ENCODE assay signal across 1 cellular context in genomic region chr1:161502641-161503393, GRCh38.
TF ChIP-seq lines count a peak whose summit lies in the region.

No MANE protein-coding gene starts in this region.

TF ChIP-seq in K562, 482 proteins besides CTCF, POLR2A, EP300 and RAD21 (continued from another document and continues in another):
- TF ChIP-seq, protein P1, sequence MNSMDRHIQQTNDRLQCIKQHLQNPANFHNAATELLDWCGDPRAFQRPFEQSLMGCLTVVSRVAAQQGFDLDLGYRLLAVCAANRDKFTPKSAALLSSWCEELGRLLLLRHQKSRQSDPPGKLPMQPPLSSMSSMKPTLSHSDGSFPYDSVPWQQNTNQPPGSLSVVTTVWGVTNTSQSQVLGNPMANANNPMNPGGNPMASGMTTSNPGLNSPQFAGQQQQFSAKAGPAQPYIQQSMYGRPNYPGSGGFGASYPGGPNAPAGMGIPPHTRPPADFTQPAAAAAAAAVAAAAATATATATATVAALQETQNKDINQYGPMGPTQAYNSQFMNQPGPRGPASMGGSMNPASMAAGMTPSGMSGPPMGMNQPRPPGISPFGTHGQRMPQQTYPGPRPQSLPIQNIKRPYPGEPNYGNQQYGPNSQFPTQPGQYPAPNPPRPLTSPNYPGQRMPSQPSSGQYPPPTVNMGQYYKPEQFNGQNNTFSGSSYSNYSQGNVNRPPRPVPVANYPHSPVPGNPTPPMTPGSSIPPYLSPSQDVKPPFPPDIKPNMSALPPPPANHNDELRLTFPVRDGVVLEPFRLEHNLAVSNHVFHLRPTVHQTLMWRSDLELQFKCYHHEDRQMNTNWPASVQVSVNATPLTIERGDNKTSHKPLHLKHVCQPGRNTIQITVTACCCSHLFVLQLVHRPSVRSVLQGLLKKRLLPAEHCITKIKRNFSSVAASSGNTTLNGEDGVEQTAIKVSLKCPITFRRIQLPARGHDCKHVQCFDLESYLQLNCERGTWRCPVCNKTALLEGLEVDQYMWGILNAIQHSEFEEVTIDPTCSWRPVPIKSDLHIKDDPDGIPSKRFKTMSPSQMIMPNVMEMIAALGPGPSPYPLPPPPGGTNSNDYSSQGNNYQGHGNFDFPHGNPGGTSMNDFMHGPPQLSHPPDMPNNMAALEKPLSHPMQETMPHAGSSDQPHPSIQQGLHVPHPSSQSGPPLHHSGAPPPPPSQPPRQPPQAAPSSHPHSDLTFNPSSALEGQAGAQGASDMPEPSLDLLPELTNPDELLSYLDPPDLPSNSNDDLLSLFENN (IDR thresholded peaks at IDR 0.05; ENCODE audit: low read depth in 2 of 2, low read length in 2 of 2): no peak
- no peak for TF ChIP-seq ZNF583 (CRISPR knock-in tag; IDR thresholded peaks at IDR 0.05)
- no peak for TF ChIP-seq MBD2 (IDR thresholded peaks at IDR 0.05; ENCODE audit: borderline replicate concordance, low read depth)
- TF ChIP-seq ZSCAN29 (IDR thresholded peaks at IDR 0.05): no peak
- peak; percentile 7; the same call in 1 of the 2 replicates for TF ChIP-seq BHLHE40 (IDR thresholded peaks at IDR 0.05; ENCODE audit: low read length)
- no peak for TF ChIP-seq NFIX (CRISPR knock-in tag; IDR thresholded peaks at IDR 0.05; ENCODE audit: low read depth)
- TF ChIP-seq TARDBP (IDR thresholded peaks at IDR 0.05): no peak
- no peak for TF ChIP-seq CCAR2 (IDR thresholded peaks at IDR 0.05; ENCODE audit: low read depth, low read length)
- TF ChIP-seq, protein P2, sequence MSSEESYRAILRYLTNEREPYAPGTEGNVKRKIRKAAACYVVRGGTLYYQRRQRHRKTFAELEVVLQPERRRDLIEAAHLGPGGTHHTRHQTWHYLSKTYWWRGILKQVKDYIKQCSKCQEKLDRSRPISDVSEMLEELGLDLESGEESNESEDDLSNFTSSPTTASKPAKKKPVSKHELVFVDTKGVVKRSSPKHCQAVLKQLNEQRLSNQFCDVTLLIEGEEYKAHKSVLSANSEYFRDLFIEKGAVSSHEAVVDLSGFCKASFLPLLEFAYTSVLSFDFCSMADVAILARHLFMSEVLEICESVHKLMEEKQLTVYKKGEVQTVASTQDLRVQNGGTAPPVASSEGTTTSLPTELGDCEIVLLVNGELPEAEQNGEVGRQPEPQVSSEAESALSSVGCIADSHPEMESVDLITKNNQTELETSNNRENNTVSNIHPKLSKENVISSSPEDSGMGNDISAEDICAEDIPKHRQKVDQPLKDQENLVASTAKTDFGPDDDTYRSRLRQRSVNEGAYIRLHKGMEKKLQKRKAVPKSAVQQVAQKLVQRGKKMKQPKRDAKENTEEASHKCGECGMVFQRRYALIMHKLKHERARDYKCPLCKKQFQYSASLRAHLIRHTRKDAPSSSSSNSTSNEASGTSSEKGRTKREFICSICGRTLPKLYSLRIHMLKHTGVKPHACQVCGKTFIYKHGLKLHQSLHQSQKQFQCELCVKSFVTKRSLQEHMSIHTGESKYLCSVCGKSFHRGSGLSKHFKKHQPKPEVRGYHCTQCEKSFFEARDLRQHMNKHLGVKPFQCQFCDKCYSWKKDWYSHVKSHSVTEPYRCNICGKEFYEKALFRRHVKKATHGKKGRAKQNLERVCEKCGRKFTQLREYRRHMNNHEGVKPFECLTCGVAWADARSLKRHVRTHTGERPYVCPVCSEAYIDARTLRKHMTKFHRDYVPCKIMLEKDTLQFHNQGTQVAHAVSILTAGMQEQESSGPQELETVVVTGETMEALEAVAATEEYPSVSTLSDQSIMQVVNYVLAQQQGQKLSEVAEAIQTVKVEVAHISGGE (CRISPR knock-in tag; IDR thresholded peaks at IDR 0.05): no peak
- no peak for TF ChIP-seq DNMT1 (IDR thresholded peaks at IDR 0.05)
- TF ChIP-seq RHOXF2B (CRISPR knock-in tag; conservative IDR thresholded peaks at IDR 0.05): no peak
- TF ChIP-seq ZNF518B (CRISPR knock-in tag; IDR thresholded peaks at IDR 0.05): no peak
- no peak for TF ChIP-seq E2F3 (CRISPR knock-in tag; IDR thresholded peaks at IDR 0.05)
- TF ChIP-seq, protein P3, sequence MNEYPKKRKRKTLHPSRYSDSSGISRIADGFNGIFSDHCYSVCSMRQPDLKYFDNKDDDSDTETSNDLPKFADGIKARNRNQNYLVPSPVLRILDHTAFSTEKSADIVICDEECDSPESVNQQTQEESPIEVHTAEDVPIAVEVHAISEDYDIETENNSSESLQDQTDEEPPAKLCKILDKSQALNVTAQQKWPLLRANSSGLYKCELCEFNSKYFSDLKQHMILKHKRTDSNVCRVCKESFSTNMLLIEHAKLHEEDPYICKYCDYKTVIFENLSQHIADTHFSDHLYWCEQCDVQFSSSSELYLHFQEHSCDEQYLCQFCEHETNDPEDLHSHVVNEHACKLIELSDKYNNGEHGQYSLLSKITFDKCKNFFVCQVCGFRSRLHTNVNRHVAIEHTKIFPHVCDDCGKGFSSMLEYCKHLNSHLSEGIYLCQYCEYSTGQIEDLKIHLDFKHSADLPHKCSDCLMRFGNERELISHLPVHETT (CRISPR knock-in tag; conservative IDR thresholded peaks at IDR 0.05 in 1 of 2, IDR thresholded peaks at IDR 0.05 in 1 of 2): no peak
- TF ChIP-seq POLR2G (IDR thresholded peaks at IDR 0.05; ENCODE audit: low read depth, low read length): no peak
- TF ChIP-seq NFYB (IDR thresholded peaks at IDR 0.05; ENCODE audit: extremely low read depth, insufficient read length): no peak
- no peak for TF ChIP-seq SPI1 (IDR thresholded peaks at IDR 0.05; ENCODE audit: borderline replicate concordance, low read depth, low read length)
- TF ChIP-seq ARID2 (IDR thresholded peaks at IDR 0.05): no peak
- peak; percentile 41; the same call in 1 of the 2 replicates for TF ChIP-seq MEF2A (IDR thresholded peaks at IDR 0.05; ENCODE audit: control insufficient read depth, low read depth, low read length)
- no peak for TF ChIP-seq ZFP1 (CRISPR knock-in tag; IDR thresholded peaks at IDR 0.05)
- no peak for TF ChIP-seq KLF13 (tag; IDR thresholded peaks at IDR 0.05; ENCODE audit: borderline replicate concordance, low read depth)
- TF ChIP-seq ETV6 (IDR thresholded peaks at IDR 0.05; ENCODE audit: borderline replicate concordance in 1 of 2, low read depth in 2 of 2, low read length in 1 of 2): no peak
- TF ChIP-seq ETV6 (CRISPR knock-in tag; IDR thresholded peaks at IDR 0.05; ENCODE audit: borderline replicate concordance): no peak
- no peak for TF ChIP-seq SMAD3 (CRISPR knock-in tag; conservative IDR thresholded peaks at IDR 0.05)
- TF ChIP-seq SMAD2 (IDR thresholded peaks at IDR 0.05; ENCODE audit: low read depth, low read length): no peak
- TF ChIP-seq FOS (IDR thresholded peaks at IDR 0.05; ENCODE audit: extremely low read depth, insufficient read length): peak; percentile 35
- TF ChIP-seq MTA2 (IDR thresholded peaks at IDR 0.05; ENCODE audit: low read depth): peak; percentile 60
- TF ChIP-seq HES1 (IDR thresholded peaks at IDR 0.05; ENCODE audit: low read depth): peak; percentile 45; the same call in 1 of the 2 replicates
- TF ChIP-seq TRIM25 (IDR thresholded peaks at IDR 0.05; ENCODE audit: borderline replicate concordance): no peak
- TF ChIP-seq NR2C1 (IDR thresholded peaks at IDR 0.05): no peak
- no peak for TF ChIP-seq NR2C1 (tag; IDR thresholded peaks at IDR 0.05)
- TF ChIP-seq CHD7 (IDR thresholded peaks at IDR 0.05; ENCODE audit: low read depth, low read length): no peak
